8 cellular contexts compared by ENCODE assay signal in genomic region chr13:110944121-110944967, GRCh38. TPM values are rescaled to one million over a fixed set of nuclear protein-coding genes. Genes with fewer than 3 reads are reported as not detected.
DNase-seq lines count a peak whose midpoint lies in the region; ATAC-seq and TF ChIP-seq lines count a peak whose summit lies in the region.

No MANE protein-coding gene starts in this region.

- peak; percentile 56 for ATAC-seq in GM19035 (IDR thresholded peaks at IDR 0.05; ENCODE audit: unreplicated experiment)

- TF ChIP-seq POLR2A in ovary (IDR thresholded peaks at IDR 0.05), result no peak

- CTCF ChIA-PET in Caco-2 (lab: Charles Lee), result interaction anchor here (0.9 kb wide), 1 partner anchor 105 kb away, joined by 3 read pairs; no protein-coding TSS in a partner anchor

- H3K27me3 ChIP-seq in Caco-2 (replicated peaks; ENCODE audit: control insufficient read depth, insufficient read depth, low read length) (no peaks in the 10 kb centered on the region; the same call in 1 of the 2 replicates), ovary (no peaks in the 10 kb centered on the region)

- H3K4me1 ChIP-seq in Caco-2 (no peaks in the 10 kb centered on the region), ovary (ENCODE audit: insufficient read depth) (no peaks in the 10 kb centered on the region)

- H3K4me1 Mint-ChIP-seq in Caco-2 (ENCODE audit: low read depth, unreplicated experiment), result no peaks in the 10 kb centered on the region

- no peak overlapping the region for H3K4me3 ChIP-seq in Caco-2 (ENCODE audit: low read depth, low read length)
- H3K4me3 ChIP-seq in epithelial cell of proximal tubule (ENCODE audit: low read depth, low read length), result no peak overlapping the region
- no peak overlapping the region for H3K4me3 ChIP-seq in ovary

- no peak overlapping the region for H3K4me3 Mint-ChIP-seq in Caco-2 (ENCODE audit: unreplicated experiment)

- intact Hi-C loops in Caco-2 (cut with micrococcal nuclease; ENCODE audit: unreplicated experiment), result loop anchor here (1.0 to 2.0 kb wide), 2 partner anchors 106 to 278 kb away; no protein-coding TSS in a partner anchor
- intact Hi-C loops in ovary (cut with DNase I), result loop anchor here in 2 of 4 donors (5.0 to 10.0 kb wide), 2 partner anchors 100 to 103 kb away; no protein-coding TSS in a partner anchor

- no TSS peak for BruUV-seq in Caco-2 (replicated peaks; lab: Mats Ljungman, UMichigan)

- WGBS in ovary, 3 donors, result 44 to 49% (median 47%) methylated on average over 8 of the region's 8 CpGs

- no peak for TF ChIP-seq EP300 in ovary (IDR thresholded peaks at IDR 0.05)

- DNase-seq in Caco-2 (peak; percentile 59 to 66), HT1080 (ENCODE audit: low read depth) (peak; percentile 58), SKM-1 (lab: John Stamatoyannopoulos, UW; ENCODE audit: unreplicated experiment) (peak; percentile 1), epithelial cell of proximal tubule (ENCODE audit: low read depth) (no peak), ovary (peak in 2 of 5 donors; percentile 28 to 33), NCI-H1436 treated with DMSO at 0.1 percent for 48 hours (lab: John Stamatoyannopoulos, UW) (no peak), DMS114 treated with DMSO at 0.1 percent for 48 hours (lab: John Stamatoyannopoulos, UW; ENCODE audit: unreplicated experiment) (no peak)

- H3K27ac ChIP-seq in ovary, result no peak overlapping the region

- no peaks in the 10 kb centered on the region for H3K36me3 ChIP-seq in Caco-2 (ENCODE audit: control insufficient read depth, insufficient read depth, low read length)
- H3K36me3 ChIP-seq in ovary, result no peaks in the 10 kb centered on the region

- no peak overlapping the region for H3K27ac Mint-ChIP-seq in Caco-2 (ENCODE audit: unreplicated experiment)

- H3K9me3 ChIP-seq in Caco-2 (no peaks in the 10 kb centered on the region), ovary (no peaks in the 10 kb centered on the region)

- TF ChIP-seq CTCF in Caco-2 (IDR thresholded peaks at IDR 0.05; ENCODE audit: insufficient read depth in 1 of 2, low read depth in 1 of 2, low read length in 1 of 2, severe bottlenecking in 1 of 2, unreplicated experiment in 1 of 2), result peak; percentile 73 to 85
- TF ChIP-seq CTCF in epithelial cell of proximal tubule (conservative IDR thresholded peaks at IDR 0.05; ENCODE audit: low read depth, low read length), result peak; percentile 87
- TF ChIP-seq CTCF in ovary (IDR thresholded peaks at IDR 0.05), result peak in 2 of 3 donors; percentile 38 to 50

- POLR2A ChIA-PET in Caco-2 (lab: Charles Lee), result no interaction called here

- no peaks in the 10 kb centered on the region for H3K27me3 Mint-ChIP-seq in Caco-2 (ENCODE audit: insufficient read depth, unreplicated experiment)

- no peaks in the 10 kb centered on the region for H3K36me3 Mint-ChIP-seq in Caco-2 (ENCODE audit: insufficient read depth, unreplicated experiment)

- no peaks in the 10 kb centered on the region for H3K9me3 Mint-ChIP-seq in Caco-2 (ENCODE audit: unreplicated experiment)

RNA-seq across cellular contexts. Expression of gene ANKRD10, which starts 29.5 kb away (rescaled TPM):
- total RNA-seq in Caco-2 (2022) (123 and 132 TPM in 2 replicates), epithelial cell of proximal tubule (36.5 and 54.9 TPM in 2 replicates), ovary (100 to 1,000 TPM in 6 of 7 donors, 10 to 100 TPM in 1; 84.0 to 172 (median 133) TPM)
- 47.4 and 59.7 TPM in 2 replicates for total RNA-seq in HT1080 (2014; rRNA removed; shearing (Covaris generic))
- 18.0 and 22.2 TPM in 2 replicates for polyA plus RNA-seq in HT1080 (2015; cell fraction: cytosol; rRNA removed)
- 139 and 168 TPM in 2 replicates for polyA plus RNA-seq in HT1080 (2015; cell fraction: nucleus; rRNA removed)
- 10 to 100 TPM; 62.4 to 87.6 TPM for polyA plus RNA-seq in ovary

Comparison
In these comparisons a context has a peak if more than half of its experiments do, and no peak if none do; other contexts are left out.
1. DNase-seq: peak in Caco-2 (2 of 2), HT1080 (single experiment) and SKM-1 (single experiment); none in epithelial cell of proximal tubule (single experiment), NCI-H1436 treated with DMSO at 0.1 percent for 48 hours (single experiment) and DMS114 treated with DMSO at 0.1 percent for 48 hours (single experiment).
2. Peak in every context shown above with its lines, with median percentiles within 50 percentile points of each other: CTCF ChIP-seq.